ENCODE assay signal across 17 cellular contexts in the genomic region with DNA sequence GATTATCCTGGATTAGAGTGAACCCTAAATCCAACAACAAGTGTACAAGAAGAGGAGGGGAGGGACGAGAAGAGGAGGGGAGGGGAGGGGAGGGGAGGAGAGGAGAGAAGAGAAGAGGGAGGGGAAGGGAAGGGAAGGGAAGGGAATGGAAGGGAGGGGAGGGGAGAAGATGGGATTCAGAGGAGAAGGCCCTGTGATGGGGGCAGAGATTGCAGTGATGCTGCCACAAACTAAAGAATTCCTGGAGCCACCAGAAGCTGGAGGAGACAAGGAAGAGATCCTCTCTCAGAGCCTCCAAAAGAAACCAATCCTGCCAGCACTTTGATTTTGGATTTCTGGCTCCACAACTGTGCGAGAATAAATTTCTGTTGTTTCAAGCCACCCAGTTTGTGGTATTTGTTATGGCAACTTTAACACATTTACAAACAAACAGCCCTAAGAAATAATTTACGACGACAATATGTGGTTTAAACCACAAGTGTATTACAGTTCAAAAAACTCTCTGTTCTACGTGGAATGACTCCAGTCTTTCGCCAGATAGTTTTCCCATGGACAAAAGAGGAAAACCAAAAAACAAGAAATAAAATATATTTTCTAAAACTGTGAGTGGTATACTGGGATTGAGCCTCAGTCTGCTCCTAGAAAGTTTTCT.
DNase-seq lines count a peak whose midpoint lies in the region; ATAC-seq lines count a peak whose summit lies in the region.
"Had no signal": no experiment of that assay in that cellular context is flagged by ENCODE, and none has a peak within 500 bp of the region (broad histone marks: within the 10 kb centered on the region; RNA-seq: fewer than 3 reads in every experiment).

No MANE protein-coding gene starts in this region.

- no peak overlapping the region for H3K56ac ChIP-seq in mesendoderm (ENCODE audit: low read length)

- H3K4me2 ChIP-seq in mesendoderm (ENCODE audit: low read length): no peak overlapping the region

- H2BK15ac ChIP-seq in mesendoderm (replicated peaks; ENCODE audit: low read depth): no peak overlapping the region

- H4K8ac ChIP-seq in mesendoderm (ENCODE audit: low read depth, low read length): no peak overlapping the region

- H3K27me3 ChIP-seq in ACC112 (ENCODE audit: insufficient read depth, low read length) (no peaks in the 10 kb centered on the region), mesendoderm (ENCODE audit: insufficient read depth, low read length, poor library complexity) (no peaks in the 10 kb centered on the region)
- H3K27me3 ChIP-seq: MG63 had no signal

- no peak overlapping the region for H3K23ac ChIP-seq in mesendoderm (ENCODE audit: low read length)

- ATAC-seq in GM18519 (IDR thresholded peaks at IDR 0.05; ENCODE audit: low FRiP score, unreplicated experiment): no peak
- ATAC-seq: SK-N-SH treated with all-trans-retinoic acid at 6 μM for 48 hours had no signal

- no peak overlapping the region for H3K4me3 ChIP-seq in ACC112 (ENCODE audit: low read depth, low read length)
- no peak overlapping the region for H3K4me3 ChIP-seq in mesendoderm (ENCODE audit: low read length)
- H3K4me3 ChIP-seq: MG63 had no signal

- H3K79me2 ChIP-seq in ACC112 (ENCODE audit: control insufficient read depth, insufficient read depth, low read length, unreplicated experiment) (no peaks in the 10 kb centered on the region), mesendoderm (ENCODE audit: control insufficient read depth, insufficient read depth, low read length) (no peaks in the 10 kb centered on the region)

- H3K36me3 ChIP-seq in ACC112 (ENCODE audit: insufficient read depth, low read length) (no peaks in the 10 kb centered on the region), mesendoderm (ENCODE audit: control insufficient read depth, insufficient read depth, low read length) (no peaks in the 10 kb centered on the region)
- H3K36me3 ChIP-seq: MG63 had no signal

- H2BK5ac ChIP-seq in mesendoderm (ENCODE audit: low read length): no peak overlapping the region

- DNase-seq in M059J (ENCODE audit: low read depth) (peak; percentile 33), fibroblast of gingiva (ENCODE audit: low read depth) (peak; percentile 6), renal cortical epithelial cell (ENCODE audit: low read depth) (peak; percentile 51), mesendoderm (no peak)
- no peak for DNase-seq in stimulated activated CD4-positive, alpha-beta T cell treated with anti-CD3 and anti-CD28 coated beads, Interleukin-4, amount 100 ng/mL, for 24 hours
- DNase-seq: CD4-positive, CD25-positive, alpha-beta regulatory T cell; COR-L47; DMS79 treated with DMSO at 0.1 percent for 48 hours; Karpas-422; MG63; NCI-H1417 treated with DMSO at 0.1 percent for 48 hours; NCI-H187; NCI-H69; SIG-M5 had no signal

- H4K5ac ChIP-seq in mesendoderm (ENCODE audit: low read length): no peak overlapping the region

- no peak overlapping the region for H3K18ac ChIP-seq in mesendoderm (ENCODE audit: low read length)

- H2BK120ac ChIP-seq in mesendoderm (ENCODE audit: low read depth, low read length): no peak overlapping the region

- H3K4me1 ChIP-seq in ACC112 (ENCODE audit: control insufficient read depth, insufficient read depth, low read length, unreplicated experiment) (no peaks in the 10 kb centered on the region), mesendoderm (ENCODE audit: control insufficient read depth, low read depth, low read length) (no peaks in the 10 kb centered on the region)

- H3K4ac ChIP-seq in mesendoderm (ENCODE audit: low read depth, low read length): no peak overlapping the region

- H2AK5ac ChIP-seq in mesendoderm (ENCODE audit: low read length): no peak overlapping the region

- H3K27ac ChIP-seq in ACC112 (ENCODE audit: low read depth, low read length) (no peak overlapping the region), mesendoderm (ENCODE audit: low read depth, low read length) (no peak overlapping the region)

- no CpG with 5 or more reads among the region's 6 CpGs for WGBS in mesendoderm (ENCODE audit: extremely low coverage, insufficient coverage, low lambda C conversion rate)

- H3K9ac ChIP-seq in mesendoderm (ENCODE audit: low read length): no peak overlapping the region

- H3K79me1 ChIP-seq in mesendoderm (ENCODE audit: low read length): no peaks in the 10 kb centered on the region

- peak overlapping the region; percentile 38 for H2AFZ ChIP-seq in ACC112 (ENCODE audit: low read length, unreplicated experiment)

Comparison
In these comparisons a context has a peak if more than half of its experiments do, and no peak if none do; other contexts are left out.
1. DNase-seq: peak in M059J (single experiment), fibroblast of gingiva (single experiment) and renal cortical epithelial cell (single experiment); none in mesendoderm (single experiment) and stimulated activated CD4-positive, alpha-beta T cell treated with anti-CD3 and anti-CD28 coated beads, Interleukin-4, amount 100 ng/mL, for 24 hours (single experiment).